In genomic region chr2:47087051-47087450, GRCh38 we compare ENCODE assay signal across 24 cellular contexts.
DNase-seq lines count a peak whose midpoint lies in the region; ATAC-seq, FAIRE-seq and TF ChIP-seq lines count a peak whose summit lies in the region.
"Had no signal": no experiment of that assay in that cellular context is flagged by ENCODE, and none has a peak within 500 bp of the region (broad histone marks: within the 10 kb centered on the region; RNA-seq: fewer than 3 reads in every experiment).

No MANE protein-coding gene starts in this region.

- H3K36me3 Mint-ChIP-seq in activated T-cell treated with anti-CD3 and anti-CD28 coated beads, Interleukin-2, amount 50 U/mL, for 24 hours (ENCODE audit: low read depth): no peaks in the 10 kb centered on the region
- H3K36me3 Mint-ChIP-seq: CD4-positive, CD25-positive, alpha-beta regulatory T cell had no signal

- POLR2A ChIA-PET in Panc1 (lab: Charles Lee): no interaction called here

- FAIRE-seq in D721Med (lab: Jason Lieb, UNC): no peak
- FAIRE-seq: H1, RCC 7860 had no signal

- in situ Hi-C loops in Panc1 (cut with HindIII; ENCODE audit: low pct_unique_long_range_greater_than_20kb, low sequenced_read_pairs): no loop called here

- H3K4me3 Mint-ChIP-seq in activated T-cell treated with anti-CD3 and anti-CD28 coated beads, Interleukin-2, amount 50 U/mL, for 24 hours: no peak overlapping the region
- H3K4me3 Mint-ChIP-seq: CD4-positive, CD25-positive, alpha-beta regulatory T cell; endodermal cell; T-helper 2 cell treated with Interferon-gamma antibody and Interleukin-4, amounts not matched to agents 5 μg/mL and 100 μg/mL, for 36 hours had no signal

- no peak overlapping the region for H3K4me3 ChIP-seq in BE2C (ENCODE audit: low read depth, low read length)
- no peak overlapping the region for H3K4me3 ChIP-seq in Panc1 (ENCODE audit: low read depth in 2 of 2, low read length in 2 of 2)
- H3K4me3 ChIP-seq in mesenchymal stem cell (ENCODE audit: insufficient read depth in 1 of 2, low read depth in 1 of 2, low read length in 2 of 2): no peak overlapping the region
- H3K4me3 ChIP-seq in smooth muscle cell: no peak overlapping the region
- no peak overlapping the region for H3K4me3 ChIP-seq in MM.1S (ENCODE audit: low read length)
- H3K4me3 ChIP-seq: body of pancreas, SK-N-MC had no signal

- H3K23ac ChIP-seq in mesenchymal stem cell (ENCODE audit: low read length in 2 of 2): no peak overlapping the region

- BruUV-seq in Panc1 (replicated peaks; lab: Mats Ljungman, UMichigan): no TSS peak

- H3K4me1 ChIP-seq in BE2C: peaks cover 64% of the 10 kb centered on the region
- H3K4me1 ChIP-seq in Panc1 (ENCODE audit: control insufficient read depth, insufficient read depth, low read length): no peaks in the 10 kb centered on the region
- H3K4me1 ChIP-seq in mesenchymal stem cell (ENCODE audit: control insufficient read depth, insufficient read depth, low read depth, low read length): peaks cover 19% of the 10 kb centered on the region
- peaks cover 7% of the 10 kb centered on the region for H3K4me1 ChIP-seq in smooth muscle cell (ENCODE audit: low read depth)
- H3K4me1 ChIP-seq in MM.1S (ENCODE audit: low read length): no peaks in the 10 kb centered on the region

- no peak overlapping the region for H2BK5ac ChIP-seq in mesenchymal stem cell (ENCODE audit: low read depth, low read length, poor library complexity, severe bottlenecking)

- H2AFZ ChIP-seq in mesenchymal stem cell (ENCODE audit: low read depth, low read length) (no peak overlapping the region), smooth muscle cell (ENCODE audit: low read depth) (no peak overlapping the region), MM.1S (ENCODE audit: low read length) (no peak overlapping the region)

- no peaks in the 10 kb centered on the region for H4K20me1 ChIP-seq in smooth muscle cell (ENCODE audit: low read depth)
- no peaks in the 10 kb centered on the region for H4K20me1 ChIP-seq in MM.1S (ENCODE audit: insufficient read depth, low read length)

- peaks cover 11% of the 10 kb centered on the region for H3F3A ChIP-seq in smooth muscle cell (ENCODE audit: low read depth)
- H3F3A ChIP-seq in MM.1S (ENCODE audit: insufficient read depth, low read length): no peaks in the 10 kb centered on the region

- no peaks in the 10 kb centered on the region for H3K27me3 Mint-ChIP-seq in activated T-cell treated with anti-CD3 and anti-CD28 coated beads, Interleukin-2, amount 50 U/mL, for 24 hours
- H3K27me3 Mint-ChIP-seq: activated naive CD8-positive, alpha-beta T cell treated with anti-CD3 and anti-CD28 coated beads, Interleukin-2, amount 50 U/mL, for 24 hours; CD4-positive, CD25-positive, alpha-beta regulatory T cell had no signal

- H3K9me2 ChIP-seq in MM.1S (replicated peaks; ENCODE audit: insufficient read depth, low read length): no peaks in the 10 kb centered on the region

- peak overlapping the region; percentile 87 to 95 for H3K18ac ChIP-seq in mesenchymal stem cell (ENCODE audit: low read depth in 1 of 2, low read length in 2 of 2)

- ATAC-seq in Panc1: no peak
- ATAC-seq: activated naive CD8-positive, alpha-beta T cell treated with anti-CD3 and anti-CD28 coated beads, Interleukin-2, amount 50 U/mL, for 24 hours had no signal

- no peak overlapping the region for H3K9ac ChIP-seq in mesenchymal stem cell (ENCODE audit: low read length)
- H3K9ac ChIP-seq in smooth muscle cell (ENCODE audit: low read depth): no peak overlapping the region
- H3K9ac ChIP-seq in MM.1S (ENCODE audit: low read length): no peak overlapping the region

- peak overlapping the region; percentile 7; the same call in 1 of the 2 replicates for H3K27ac ChIP-seq in Panc1 (ENCODE audit: low read length)
- no peak overlapping the region for H3K27ac ChIP-seq in mesenchymal stem cell (ENCODE audit: low read length, poor library complexity, severe bottlenecking)
- H3K27ac ChIP-seq in smooth muscle cell (ENCODE audit: low read depth): peak overlapping the region; percentile 50
- no peak overlapping the region for H3K27ac ChIP-seq in MM.1S (ENCODE audit: low read length)
- H3K27ac ChIP-seq: neutrophil, SK-N-MC, WERI-Rb-1 had no signal

- intact Hi-C loops in Panc1 (cut with micrococcal nuclease; ENCODE audit: unreplicated experiment): no loop called here

- no peaks in the 10 kb centered on the region for H3K9me3 Mint-ChIP-seq in activated T-cell treated with anti-CD3 and anti-CD28 coated beads, Interleukin-2, amount 50 U/mL, for 24 hours
- H3K9me3 Mint-ChIP-seq: activated naive CD8-positive, alpha-beta T cell treated with anti-CD3 and anti-CD28 coated beads, Interleukin-2, amount 50 U/mL, for 24 hours; CD4-positive, CD25-positive, alpha-beta regulatory T cell; endodermal cell; T-helper 2 cell treated with Interferon-gamma antibody and Interleukin-4, amounts not matched to agents 5 μg/mL and 100 μg/mL, for 36 hours had no signal

- TF ChIP-seq CTCF in BE2C (IDR thresholded peaks at IDR 0.05; ENCODE audit: low read depth, low read length): no peak
- no peak for TF ChIP-seq CTCF in Panc1 (IDR thresholded peaks at IDR 0.05)
- TF ChIP-seq CTCF in smooth muscle cell (IDR thresholded peaks at IDR 0.05; ENCODE audit: borderline replicate concordance, insufficient read depth, poor library complexity, severe bottlenecking): no peak
- TF ChIP-seq CTCF in MM.1S (IDR thresholded peaks at IDR 0.05; ENCODE audit: low read length): no peak
- no peak for TF ChIP-seq CTCF in D721Med (IDR thresholded peaks at IDR 0.05; ENCODE audit: insufficient read depth, missing control alignments)

- peak overlapping the region; percentile 98 for H4K91ac ChIP-seq in mesenchymal stem cell (ENCODE audit: low read length)

- peak overlapping the region; percentile 56 for H2BK120ac ChIP-seq in mesenchymal stem cell (ENCODE audit: low read depth, low read length)

- H3K9me3 ChIP-seq in BE2C (no peaks in the 10 kb centered on the region), Panc1 (ENCODE audit: control insufficient read depth, insufficient read depth, low read depth, low read length) (no peaks in the 10 kb centered on the region), mesenchymal stem cell (ENCODE audit: control insufficient read depth, low read length) (no peaks in the 10 kb centered on the region), smooth muscle cell (replicated peaks; ENCODE audit: low read depth) (no peaks in the 10 kb centered on the region), MM.1S (replicated peaks; ENCODE audit: insufficient read depth, low read length) (no peaks in the 10 kb centered on the region)
- H3K9me3 ChIP-seq: body of pancreas, neutrophil had no signal

- no peaks in the 10 kb centered on the region for H3K36me3 ChIP-seq in BE2C
- no peaks in the 10 kb centered on the region for H3K36me3 ChIP-seq in Panc1 (ENCODE audit: control insufficient read depth, insufficient read depth, low read length)
- peaks cover 0 to 2% of the 10 kb centered on the region in 2 experiments for H3K36me3 ChIP-seq in mesenchymal stem cell (ENCODE audit: control insufficient read depth in 1 of 2, insufficient read depth in 2 of 2, low read depth in 1 of 2, low read length in 2 of 2)
- no peaks in the 10 kb centered on the region for H3K36me3 ChIP-seq in smooth muscle cell (ENCODE audit: low read depth)
- no peaks in the 10 kb centered on the region for H3K36me3 ChIP-seq in MM.1S (replicated peaks; ENCODE audit: insufficient read depth, low read length)
- H3K36me3 ChIP-seq: neutrophil, WERI-Rb-1 had no signal

- H3K27me3 ChIP-seq in BE2C (no peaks in the 10 kb centered on the region), Panc1 (ENCODE audit: control insufficient read depth, insufficient read depth, low read length) (no peaks in the 10 kb centered on the region), mesenchymal stem cell (ENCODE audit: control insufficient read depth in 1 of 2, insufficient read depth in 1 of 2, low read length in 2 of 2) (no peaks in the 10 kb centered on the region), smooth muscle cell (ENCODE audit: low read depth) (no peaks in the 10 kb centered on the region), MM.1S (replicated peaks; ENCODE audit: insufficient read depth, low read length) (no peaks in the 10 kb centered on the region)
- H3K27me3 ChIP-seq: body of pancreas had no signal

- DNase-seq in BE2C (peak; percentile 68), Panc1 (ENCODE audit: low read depth, low spot score) (no peak), mesenchymal stem cell (no peak), smooth muscle cell (lab: John Stamatoyannopoulos, UW; ENCODE audit: unreplicated experiment) (no peak), MM.1S (no peak), NCI-H146 (lab: John Stamatoyannopoulos, UW) (no peak), D721Med (ENCODE audit: insufficient read length, low spot score) (no peak)
- no peak for DNase-seq in activated T-cell treated with anti-CD3 and anti-CD28 coated beads, Interleukin-2, amount 50 U/mL, for 24 hours
- DNase-seq: activated CD4-positive, alpha-beta T cell treated with anti-CD3 and anti-CD28 coated beads, Interleukin-2, amount 50 U/mL, for 48 hours; activated CD8-positive, alpha-beta memory T cell treated with anti-CD3 and anti-CD28 coated beads, Interleukin-2, amount 50 U/mL, for 48 hours; activated naive CD8-positive, alpha-beta T cell treated with anti-CD3 and anti-CD28 coated beads, Interleukin-2, amount 50 U/mL, for 24 hours; CD4-positive, CD25-positive, alpha-beta regulatory T cell; DMS 273 treated with DMSO at 0.1 percent for 48 hours; endodermal cell; glutamatergic neuron; NCI-H1105 treated with DMSO at 0.1 percent for 48 hours; NCI-H510A treated with DMSO at 0.1 percent for 48 hours; WERI-Rb-1 had no signal

- peak overlapping the region; percentile 90 to 95 for H3K4ac ChIP-seq in mesenchymal stem cell (ENCODE audit: low read depth in 1 of 2, low read length in 2 of 2)

- H3K4me2 ChIP-seq in mesenchymal stem cell (ENCODE audit: low read length, poor library complexity, severe bottlenecking) (no peak overlapping the region), smooth muscle cell (no peak overlapping the region), MM.1S (ENCODE audit: low read depth, low read length) (no peak overlapping the region)

- CTCF ChIA-PET in Panc1 (lab: Charles Lee): no interaction called here

- peak overlapping the region; percentile 83 for H2BK15ac ChIP-seq in mesenchymal stem cell (ENCODE audit: low read depth, poor library complexity, severe bottlenecking)

- 59% methylated on average over 2 of the region's 3 CpGs for WGBS in mesenchymal stem cell
- 86% methylated on average over 3 of the region's 3 CpGs for WGBS in smooth muscle cell (ENCODE audit: low lambda C conversion rate)

- peak overlapping the region; percentile 98 to 100 for H2BK12ac ChIP-seq in mesenchymal stem cell (ENCODE audit: low read length in 2 of 2)

- H3K79me1 ChIP-seq in mesenchymal stem cell (replicated peaks; ENCODE audit: low read length, poor library complexity, severe bottlenecking): no peaks in the 10 kb centered on the region

- H3K79me2 ChIP-seq in smooth muscle cell (ENCODE audit: low read depth) (no peaks in the 10 kb centered on the region), MM.1S (ENCODE audit: low read length) (no peaks in the 10 kb centered on the region)

- H3K4me1 Mint-ChIP-seq in activated T-cell treated with anti-CD3 and anti-CD28 coated beads, Interleukin-2, amount 50 U/mL, for 24 hours (ENCODE audit: low read depth): peaks cover 14% of the 10 kb centered on the region

- H2AK5ac ChIP-seq in mesenchymal stem cell (ENCODE audit: low read length, severe bottlenecking): peak overlapping the region; percentile 76

- peak overlapping the region; percentile 78 for H4K8ac ChIP-seq in mesenchymal stem cell (ENCODE audit: low read length)

- peak overlapping the region in 1 of 2 experiments; percentile 96 for H3K14ac ChIP-seq in mesenchymal stem cell (ENCODE audit: low read length in 2 of 2)

- no peak overlapping the region for H3K27ac Mint-ChIP-seq in activated T-cell treated with anti-CD3 and anti-CD28 coated beads, Interleukin-2, amount 50 U/mL, for 24 hours
- H3K27ac Mint-ChIP-seq: activated naive CD8-positive, alpha-beta T cell treated with anti-CD3 and anti-CD28 coated beads, Interleukin-2, amount 50 U/mL, for 24 hours; endodermal cell; T-helper 2 cell treated with Interferon-gamma antibody and Interleukin-4, amounts not matched to agents 5 μg/mL and 100 μg/mL, for 36 hours had no signal

Comparison
In these comparisons a context has a peak if more than half of its experiments do, and no peak if none do; other contexts are left out.
1. H3K27ac ChIP-seq: peak in Panc1 (single experiment) and smooth muscle cell (single experiment); none in mesenchymal stem cell (single experiment) and MM.1S (single experiment).